Comparison of ENCODE assay signal across 10 cellular contexts in the genomic region with DNA sequence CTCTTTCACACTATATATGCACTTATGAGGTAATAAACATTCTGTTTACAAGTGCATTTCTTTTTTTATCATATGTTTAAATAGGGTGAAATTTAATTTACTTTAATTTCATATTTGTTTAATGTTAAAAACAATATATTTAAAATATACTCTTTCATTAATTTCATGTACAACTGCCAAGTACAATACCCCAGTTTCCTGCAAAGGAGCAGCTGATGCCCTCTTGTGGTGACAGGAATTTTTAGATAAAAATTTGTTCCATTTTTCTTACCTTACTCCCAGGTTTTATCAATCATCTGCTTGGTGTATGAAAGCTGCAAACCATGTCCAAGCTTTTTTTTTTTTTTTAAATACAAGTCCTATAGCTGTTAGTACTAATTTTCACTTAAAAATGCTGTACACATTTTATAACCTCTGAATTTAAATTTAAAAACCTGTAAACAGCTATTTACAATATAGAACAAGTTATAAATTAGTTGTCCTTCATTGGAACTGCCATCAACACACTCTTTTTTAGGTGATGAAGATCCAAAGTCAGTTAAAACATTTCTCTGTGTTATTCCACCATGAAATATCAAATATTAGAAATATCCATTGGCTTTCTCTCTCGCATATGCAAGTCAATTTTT. TPM values are rescaled to one million over a fixed set of nuclear protein-coding genes. Genes with fewer than 3 reads are reported as not detected.
A peak's percentile ranks its signal among the peaks of the same experiment; 100 is the strongest.
DNase-seq lines count a peak whose midpoint lies in the region; ATAC-seq, FAIRE-seq and TF ChIP-seq lines count a peak whose summit lies in the region.
"Had no signal": no experiment of that assay in that cellular context is flagged by ENCODE, and none has a peak within 500 bp of the region (broad histone marks: within the 10 kb centered on the region; RNA-seq: fewer than 3 reads in every experiment).

No MANE protein-coding gene starts in this region.

- H3K4me3 ChIP-seq in endodermal cell (ENCODE audit: low read length) (no peak overlapping the region), small intestine (ENCODE audit: low read depth in 1 of 2, low read length in 2 of 2) (no peak overlapping the region)

- no peak overlapping the region for H3K27ac ChIP-seq in endodermal cell (ENCODE audit: low read depth, low read length)
- no peak overlapping the region for H3K27ac ChIP-seq in small intestine (ENCODE audit: low read depth in 1 of 2, low read length in 1 of 2)

- FAIRE-seq in small intestine (lab: Jason Lieb, UNC) = peak; percentile 65

- no peak overlapping the region for H3K4me3 Mint-ChIP-seq in endodermal cell
- H3K4me3 Mint-ChIP-seq: activated naive CD4-positive, alpha-beta T cell treated with anti-CD3 and anti-CD28 coated beads, Interleukin-2, amount 50 U/mL, for 24 hours; natural killer cell had no signal

- H3K4me1 Mint-ChIP-seq in endodermal cell = peaks cover 11% of the 10 kb centered on the region
- H3K4me1 Mint-ChIP-seq: activated naive CD4-positive, alpha-beta T cell treated with anti-CD3 and anti-CD28 coated beads, Interleukin-2, amount 50 U/mL, for 24 hours; natural killer cell had no signal

- peaks cover 37% of the 10 kb centered on the region for H3K27me3 Mint-ChIP-seq in endodermal cell (ENCODE audit: insufficient read depth)

- H3K9me3 ChIP-seq in endodermal cell (ENCODE audit: control insufficient read depth, low read length) (no peaks in the 10 kb centered on the region), small intestine (ENCODE audit: control insufficient read depth, low read depth) (no peaks in the 10 kb centered on the region)

- WGBS in endodermal cell (ENCODE audit: insufficient coverage in 1 of 2, insufficient read length in 1 of 2), 2 experiments = 93 to 98% methylated on average over 1 of the region's 1 CpG
- WGBS in small intestine, 3 donors = 89 to 97% (median 91%) methylated on average over 1 of the region's 1 CpG

- H3K9ac ChIP-seq in endodermal cell (ENCODE audit: extremely low read depth, low read length, poor library complexity, severe bottlenecking) = no peak overlapping the region

- peaks cover 27% of the 10 kb centered on the region for H3K27me3 ChIP-seq in endodermal cell (ENCODE audit: control insufficient read depth, insufficient read depth, low read length, poor library complexity, severe bottlenecking)
- no peaks in the 10 kb centered on the region for H3K27me3 ChIP-seq in small intestine (ENCODE audit: control insufficient read depth in 2 of 2, insufficient read depth in 2 of 2, low read length in 2 of 2)

- TF ChIP-seq CTCF in endodermal cell (conservative IDR thresholded peaks at IDR 0.05) = peak; percentile 83

- H3K36me3 ChIP-seq in endodermal cell (ENCODE audit: control insufficient read depth, insufficient read depth, low read length) (no peaks in the 10 kb centered on the region), small intestine (ENCODE audit: control insufficient read depth in 2 of 2, insufficient read depth in 2 of 2, low read length in 2 of 2) (no peaks in the 10 kb centered on the region)

- DNase-seq in SIG-M5 treated with dmso at 0.1 percent for 504 hours (lab: John Stamatoyannopoulos, UW; ENCODE audit: unreplicated experiment) = peak; percentile 40
- no peak for DNase-seq in SIG-M5 (lab: John Stamatoyannopoulos, UW)
- DNase-seq in NCI-H345 (lab: John Stamatoyannopoulos, UW) = peak; percentile 38
- no peak for DNase-seq in endodermal cell
- peak; percentile 7 for DNase-seq in small intestine
- DNase-seq in anterior cingulate cortex (lab: John Stamatoyannopoulos, UW) = no peak
- DNase-seq: natural killer cell had no signal

- no peak for ATAC-seq in HG02852 (IDR thresholded peaks at IDR 0.05; ENCODE audit: unreplicated experiment)
- no peak for ATAC-seq in activated CD4-positive, CD25-positive, alpha-beta regulatory T cell treated with anti-CD3 and anti-CD28 coated beads, Interleukin-2, amount 50 U/mL, for 24 hours
- ATAC-seq: natural killer cell had no signal

- no peaks in the 10 kb centered on the region for H3K9me3 Mint-ChIP-seq in endodermal cell

- no peak overlapping the region for H3K27ac Mint-ChIP-seq in endodermal cell
- H3K27ac Mint-ChIP-seq: activated naive CD4-positive, alpha-beta T cell treated with anti-CD3 and anti-CD28 coated beads, Interleukin-2, amount 50 U/mL, for 24 hours; natural killer cell had no signal

- H3K4me1 ChIP-seq in endodermal cell (ENCODE audit: control insufficient read depth, insufficient read depth, low read length) (no peaks in the 10 kb centered on the region), small intestine (ENCODE audit: control insufficient read depth in 2 of 2, insufficient read depth in 1 of 2, low read depth in 1 of 2, low read length in 1 of 2) (no peaks in the 10 kb centered on the region)

- H3K36me3 Mint-ChIP-seq in endodermal cell (ENCODE audit: low read depth) = no peaks in the 10 kb centered on the region
- H3K36me3 Mint-ChIP-seq: activated naive CD4-positive, alpha-beta T cell treated with anti-CD3 and anti-CD28 coated beads, Interleukin-2, amount 50 U/mL, for 24 hours; natural killer cell had no signal

RNA-seq across cellular contexts. Expression of gene PCDH20, which starts 4.9 kb away (rescaled TPM):
- 1 to 10 TPM; 4.3 to 9.2 TPM for total RNA-seq in endodermal cell
- polyA plus RNA-seq in endodermal cell (2013, experiment 1 of 2) = 1.7 TPM
- polyA plus RNA-seq in endodermal cell (2013, experiment 2 of 2) = 1.9 TPM
- 1 to 10 TPM in 1 of 3 donors, under 1 TPM in 1, not detected in 1; 0.27 to 2.3 TPM for polyA plus RNA-seq in small intestine
- total RNA-seq: natural killer cell had no signal

Comparison
In these comparisons a context has a peak if more than half of its experiments do, and no peak if none do; other contexts are left out.
1. DNase-seq: peak in SIG-M5 treated with dmso at 0.1 percent for 504 hours (single experiment), NCI-H345 (single experiment) and small intestine (single experiment); none in SIG-M5 (single experiment), endodermal cell (single experiment) and anterior cingulate cortex (0 of 58).